In the genomic region with DNA sequence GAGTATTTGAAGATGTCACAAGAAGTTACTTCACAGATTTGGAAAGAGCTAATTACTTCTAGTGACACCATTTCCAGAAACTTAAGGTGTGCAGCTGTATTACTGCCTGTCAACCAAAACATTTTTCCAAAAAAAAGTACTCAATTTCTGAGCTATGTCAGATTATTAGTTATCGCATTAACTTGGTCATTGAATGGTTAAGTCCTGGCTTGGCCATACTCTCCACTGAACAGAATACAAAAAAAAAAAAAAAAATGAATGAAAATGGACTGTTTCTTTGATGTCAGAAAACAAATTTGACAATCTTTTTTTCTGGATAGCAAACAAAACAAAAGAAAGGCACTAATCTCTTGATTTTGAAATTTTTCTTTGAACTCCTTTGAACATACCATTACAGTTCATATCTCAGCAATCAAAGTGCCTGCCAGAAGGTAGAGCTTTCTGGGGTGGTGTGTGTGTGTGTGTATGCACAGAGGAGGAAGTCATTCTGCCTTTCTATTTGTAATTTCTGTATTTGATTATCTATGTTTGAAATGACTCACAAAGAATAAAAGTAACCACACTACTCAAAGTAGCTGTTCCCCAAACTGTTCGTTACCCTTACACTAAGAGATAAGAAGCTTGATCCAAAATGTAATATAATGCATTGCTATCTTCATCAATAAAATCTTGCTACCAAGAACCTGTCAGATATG, we compare ENCODE assay signal across 1 cellular context.
A peak's percentile ranks its signal among the peaks of the same experiment; 100 is the strongest.
TF ChIP-seq lines count a peak whose summit lies in the region.

No MANE protein-coding gene starts in this region.

TF ChIP-seq in HepG2, 621 proteins besides CTCF, POLR2A, EP300 and RAD21 (continued from another document):
- TF ChIP-seq SAP130 (CRISPR knock-in tag; IDR thresholded peaks at IDR 0.05; ENCODE audit: low read depth) (peak; percentile 40; the same call in 1 of the 2 replicates), HHEX (CRISPR knock-in tag; IDR thresholded peaks at IDR 0.05) (peak; percentile 64; the same call in 1 of the 2 replicates), PPARG (CRISPR knock-in tag; conservative IDR thresholded peaks at IDR 0.05) (peak; percentile 53; the same call in 1 of the 2 replicates), ZBTB1 (CRISPR knock-in tag; IDR thresholded peaks at IDR 0.05; ENCODE audit: borderline replicate concordance) (no peak), ELF1 (CRISPR knock-in tag; IDR thresholded peaks at IDR 0.05) (peak; percentile 43; the same call in 1 of the 2 replicates), TBX2 (CRISPR knock-in tag; IDR thresholded peaks at IDR 0.05; ENCODE audit: borderline replicate concordance) (peak; percentile 61), ZNF331 (CRISPR knock-in tag; IDR thresholded peaks at IDR 0.05) (0 out of 2 replicates have a peak, but pooled peaks have one; percentile 22), ZNF580 (CRISPR knock-in tag; IDR thresholded peaks at IDR 0.05; ENCODE audit: borderline replicate concordance, low read depth) (no peak)
- TF ChIP-seq, protein P1, sequence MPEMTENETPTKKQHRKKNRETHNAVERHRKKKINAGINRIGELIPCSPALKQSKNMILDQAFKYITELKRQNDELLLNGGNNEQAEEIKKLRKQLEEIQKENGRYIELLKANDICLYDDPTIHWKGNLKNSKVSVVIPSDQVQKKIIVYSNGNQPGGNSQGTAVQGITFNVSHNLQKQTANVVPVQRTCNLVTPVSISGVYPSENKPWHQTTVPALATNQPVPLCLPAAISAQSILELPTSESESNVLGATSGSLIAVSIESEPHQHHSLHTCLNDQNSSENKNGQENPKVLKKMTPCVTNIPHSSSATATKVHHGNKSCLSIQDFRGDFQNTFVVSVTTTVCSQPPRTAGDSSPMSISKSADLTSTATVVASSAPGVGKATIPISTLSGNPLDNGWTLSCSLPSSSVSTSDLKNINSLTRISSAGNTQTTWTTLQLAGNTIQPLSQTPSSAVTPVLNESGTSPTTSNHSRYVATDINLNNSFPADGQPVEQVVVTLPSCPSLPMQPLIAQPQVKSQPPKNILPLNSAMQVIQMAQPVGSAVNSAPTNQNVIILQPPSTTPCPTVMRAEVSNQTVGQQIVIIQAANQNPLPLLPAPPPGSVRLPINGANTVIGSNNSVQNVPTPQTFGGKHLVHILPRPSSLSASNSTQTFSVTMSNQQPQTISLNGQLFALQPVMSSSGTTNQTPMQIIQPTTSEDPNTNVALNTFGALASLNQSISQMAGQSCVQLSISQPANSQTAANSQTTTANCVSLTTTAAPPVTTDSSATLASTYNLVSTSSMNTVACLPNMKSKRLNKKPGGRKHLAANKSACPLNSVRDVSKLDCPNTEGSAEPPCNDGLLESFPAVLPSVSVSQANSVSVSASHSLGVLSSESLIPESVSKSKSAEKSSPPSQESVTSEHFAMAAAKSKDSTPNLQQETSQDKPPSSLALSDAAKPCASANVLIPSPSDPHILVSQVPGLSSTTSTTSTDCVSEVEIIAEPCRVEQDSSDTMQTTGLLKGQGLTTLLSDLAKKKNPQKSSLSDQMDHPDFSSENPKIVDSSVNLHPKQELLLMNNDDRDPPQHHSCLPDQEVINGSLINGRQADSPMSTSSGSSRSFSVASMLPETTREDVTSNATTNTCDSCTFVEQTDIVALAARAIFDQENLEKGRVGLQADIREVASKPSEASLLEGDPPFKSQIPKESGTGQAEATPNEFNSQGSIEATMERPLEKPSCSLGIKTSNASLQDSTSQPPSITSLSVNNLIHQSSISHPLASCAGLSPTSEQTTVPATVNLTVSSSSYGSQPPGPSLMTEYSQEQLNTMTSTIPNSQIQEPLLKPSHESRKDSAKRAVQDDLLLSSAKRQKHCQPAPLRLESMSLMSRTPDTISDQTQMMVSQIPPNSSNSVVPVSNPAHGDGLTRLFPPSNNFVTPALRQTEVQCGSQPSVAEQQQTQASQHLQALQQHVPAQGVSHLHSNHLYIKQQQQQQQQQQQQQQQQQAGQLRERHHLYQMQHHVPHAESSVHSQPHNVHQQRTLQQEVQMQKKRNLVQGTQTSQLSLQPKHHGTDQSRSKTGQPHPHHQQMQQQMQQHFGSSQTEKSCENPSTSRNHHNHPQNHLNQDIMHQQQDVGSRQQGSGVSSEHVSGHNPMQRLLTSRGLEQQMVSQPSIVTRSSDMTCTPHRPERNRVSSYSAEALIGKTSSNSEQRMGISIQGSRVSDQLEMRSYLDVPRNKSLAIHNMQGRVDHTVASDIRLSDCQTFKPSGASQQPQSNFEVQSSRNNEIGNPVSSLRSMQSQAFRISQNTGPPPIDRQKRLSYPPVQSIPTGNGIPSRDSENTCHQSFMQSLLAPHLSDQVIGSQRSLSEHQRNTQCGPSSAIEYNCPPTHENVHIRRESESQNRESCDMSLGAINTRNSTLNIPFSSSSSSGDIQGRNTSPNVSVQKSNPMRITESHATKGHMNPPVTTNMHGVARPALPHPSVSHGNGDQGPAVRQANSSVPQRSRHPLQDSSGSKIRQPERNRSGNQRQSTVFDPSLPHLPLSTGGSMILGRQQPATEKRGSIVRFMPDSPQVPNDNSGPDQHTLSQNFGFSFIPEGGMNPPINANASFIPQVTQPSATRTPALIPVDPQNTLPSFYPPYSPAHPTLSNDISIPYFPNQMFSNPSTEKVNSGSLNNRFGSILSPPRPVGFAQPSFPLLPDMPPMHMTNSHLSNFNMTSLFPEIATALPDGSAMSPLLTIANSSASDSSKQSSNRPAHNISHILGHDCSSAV (CRISPR knock-in tag; IDR thresholded peaks at IDR 0.05; ENCODE audit: borderline replicate concordance) = no peak
- TF ChIP-seq, protein P2, sequence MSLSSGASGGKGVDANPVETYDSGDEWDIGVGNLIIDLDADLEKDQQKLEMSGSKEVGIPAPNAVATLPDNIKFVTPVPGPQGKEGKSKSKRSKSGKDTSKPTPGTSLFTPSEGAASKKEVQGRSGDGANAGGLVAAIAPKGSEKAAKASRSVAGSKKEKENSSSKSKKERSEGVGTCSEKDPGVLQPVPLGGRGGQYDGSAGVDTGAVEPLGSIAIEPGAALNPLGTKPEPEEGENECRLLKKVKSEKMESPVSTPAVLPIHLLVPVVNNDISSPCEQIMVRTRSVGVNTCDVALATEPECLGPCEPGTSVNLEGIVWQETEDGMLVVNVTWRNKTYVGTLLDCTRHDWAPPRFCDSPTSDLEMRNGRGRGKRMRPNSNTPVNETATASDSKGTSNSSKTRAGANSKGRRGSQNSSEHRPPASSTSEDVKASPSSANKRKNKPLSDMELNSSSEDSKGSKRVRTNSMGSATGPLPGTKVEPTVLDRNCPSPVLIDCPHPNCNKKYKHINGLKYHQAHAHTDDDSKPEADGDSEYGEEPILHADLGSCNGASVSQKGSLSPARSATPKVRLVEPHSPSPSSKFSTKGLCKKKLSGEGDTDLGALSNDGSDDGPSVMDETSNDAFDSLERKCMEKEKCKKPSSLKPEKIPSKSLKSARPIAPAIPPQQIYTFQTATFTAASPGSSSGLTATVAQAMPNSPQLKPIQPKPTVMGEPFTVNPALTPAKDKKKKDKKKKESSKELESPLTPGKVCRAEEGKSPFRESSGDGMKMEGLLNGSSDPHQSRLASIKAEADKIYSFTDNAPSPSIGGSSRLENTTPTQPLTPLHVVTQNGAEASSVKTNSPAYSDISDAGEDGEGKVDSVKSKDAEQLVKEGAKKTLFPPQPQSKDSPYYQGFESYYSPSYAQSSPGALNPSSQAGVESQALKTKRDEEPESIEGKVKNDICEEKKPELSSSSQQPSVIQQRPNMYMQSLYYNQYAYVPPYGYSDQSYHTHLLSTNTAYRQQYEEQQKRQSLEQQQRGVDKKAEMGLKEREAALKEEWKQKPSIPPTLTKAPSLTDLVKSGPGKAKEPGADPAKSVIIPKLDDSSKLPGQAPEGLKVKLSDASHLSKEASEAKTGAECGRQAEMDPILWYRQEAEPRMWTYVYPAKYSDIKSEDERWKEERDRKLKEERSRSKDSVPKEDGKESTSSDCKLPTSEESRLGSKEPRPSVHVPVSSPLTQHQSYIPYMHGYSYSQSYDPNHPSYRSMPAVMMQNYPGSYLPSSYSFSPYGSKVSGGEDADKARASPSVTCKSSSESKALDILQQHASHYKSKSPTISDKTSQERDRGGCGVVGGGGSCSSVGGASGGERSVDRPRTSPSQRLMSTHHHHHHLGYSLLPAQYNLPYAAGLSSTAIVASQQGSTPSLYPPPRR (CRISPR knock-in tag; IDR thresholded peaks at IDR 0.05; ENCODE audit: borderline replicate concordance) = peak; percentile 94
TF ChIP-seq in HepG2: peak in this region for 113.
